In the genomic region with DNA sequence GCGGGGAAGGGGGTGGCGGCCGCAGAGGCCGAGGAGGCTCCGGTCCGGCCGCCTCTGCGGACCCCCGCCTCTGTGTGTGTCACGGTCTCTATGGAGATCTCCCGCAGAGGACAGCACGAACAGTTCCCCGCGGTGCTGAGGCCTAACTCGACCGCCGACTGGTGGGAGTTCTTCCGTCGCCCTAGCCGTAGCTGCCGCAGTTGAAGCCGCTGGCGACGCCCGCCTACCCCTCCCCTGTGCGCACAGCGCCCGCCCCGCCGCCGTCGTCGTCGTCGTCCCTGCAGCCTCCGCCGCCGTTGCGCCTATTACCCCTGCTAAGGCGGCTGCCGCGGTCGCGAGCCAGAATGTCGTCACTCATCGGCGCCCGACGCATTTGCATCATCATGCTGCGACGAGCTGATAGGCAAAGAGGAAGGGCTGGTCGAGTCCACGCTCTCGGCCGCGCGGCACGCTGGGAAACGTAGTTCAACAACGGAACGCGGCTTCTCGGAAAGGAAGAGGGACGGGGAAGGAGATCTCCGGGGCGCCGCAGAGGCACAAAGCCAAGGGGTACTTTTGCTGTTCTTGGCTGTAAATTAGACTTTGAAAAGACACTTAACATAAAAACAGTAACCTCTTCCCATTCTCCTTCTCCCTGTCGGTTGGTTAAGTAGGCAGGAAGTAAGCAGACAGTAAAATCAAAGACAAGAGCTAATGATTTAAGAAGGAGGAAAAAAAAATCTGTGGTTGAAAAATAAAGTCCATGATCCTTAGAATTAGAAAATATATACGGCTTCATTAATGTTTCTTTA, we compare ENCODE assay signal across 1 cellular context.
TF ChIP-seq lines count a peak whose summit lies in the region.

A gene (minus strand): TSS at position 346 of the 791 bp plus-strand sequence. CDS start 538 bp downstream, outside the sequence.

TF ChIP-seq in GM12878, 131 proteins besides CTCF, POLR2A, EP300 and RAD21 (continued from another document):
- TF ChIP-seq, protein P1, sequence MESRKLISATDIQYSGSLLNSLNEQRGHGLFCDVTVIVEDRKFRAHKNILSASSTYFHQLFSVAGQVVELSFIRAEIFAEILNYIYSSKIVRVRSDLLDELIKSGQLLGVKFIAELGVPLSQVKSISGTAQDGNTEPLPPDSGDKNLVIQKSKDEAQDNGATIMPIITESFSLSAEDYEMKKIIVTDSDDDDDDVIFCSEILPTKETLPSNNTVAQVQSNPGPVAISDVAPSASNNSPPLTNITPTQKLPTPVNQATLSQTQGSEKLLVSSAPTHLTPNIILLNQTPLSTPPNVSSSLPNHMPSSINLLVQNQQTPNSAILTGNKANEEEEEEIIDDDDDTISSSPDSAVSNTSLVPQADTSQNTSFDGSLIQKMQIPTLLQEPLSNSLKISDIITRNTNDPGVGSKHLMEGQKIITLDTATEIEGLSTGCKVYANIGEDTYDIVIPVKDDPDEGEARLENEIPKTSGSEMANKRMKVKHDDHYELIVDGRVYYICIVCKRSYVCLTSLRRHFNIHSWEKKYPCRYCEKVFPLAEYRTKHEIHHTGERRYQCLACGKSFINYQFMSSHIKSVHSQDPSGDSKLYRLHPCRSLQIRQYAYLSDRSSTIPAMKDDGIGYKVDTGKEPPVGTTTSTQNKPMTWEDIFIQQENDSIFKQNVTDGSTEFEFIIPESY (IDR thresholded peaks at IDR 0.05), result no peak
- TF ChIP-seq RELA (IDR thresholded peaks at IDR 0.05; ENCODE audit: borderline replicate concordance, partially characterized antibody) (peak; percentile 82), IRF4 (IDR thresholded peaks at IDR 0.05; ENCODE audit: low read depth, low read length) (peak; percentile 78), STAT3 (IDR thresholded peaks at IDR 0.05; ENCODE audit: low read depth, low read length) (no peak), SP1 (IDR thresholded peaks at IDR 0.05; ENCODE audit: low read depth, low read length) (peak; percentile 76), SUPT20H (IDR thresholded peaks at IDR 0.05; ENCODE audit: borderline replicate concordance, control insufficient read depth, low read depth, low read length) (no peak), EGR1 (IDR thresholded peaks at IDR 0.05; ENCODE audit: borderline replicate concordance in 1 of 2, low read depth in 2 of 2, low read length in 2 of 2) (peak; percentile 30 to 51; a peak in 2 of 3 replicates), NR2C2 (IDR thresholded peaks at IDR 0.05; ENCODE audit: borderline replicate concordance, control insufficient read depth, insufficient read length, low read depth) (no peak)
- TF ChIP-seq, protein P2, sequence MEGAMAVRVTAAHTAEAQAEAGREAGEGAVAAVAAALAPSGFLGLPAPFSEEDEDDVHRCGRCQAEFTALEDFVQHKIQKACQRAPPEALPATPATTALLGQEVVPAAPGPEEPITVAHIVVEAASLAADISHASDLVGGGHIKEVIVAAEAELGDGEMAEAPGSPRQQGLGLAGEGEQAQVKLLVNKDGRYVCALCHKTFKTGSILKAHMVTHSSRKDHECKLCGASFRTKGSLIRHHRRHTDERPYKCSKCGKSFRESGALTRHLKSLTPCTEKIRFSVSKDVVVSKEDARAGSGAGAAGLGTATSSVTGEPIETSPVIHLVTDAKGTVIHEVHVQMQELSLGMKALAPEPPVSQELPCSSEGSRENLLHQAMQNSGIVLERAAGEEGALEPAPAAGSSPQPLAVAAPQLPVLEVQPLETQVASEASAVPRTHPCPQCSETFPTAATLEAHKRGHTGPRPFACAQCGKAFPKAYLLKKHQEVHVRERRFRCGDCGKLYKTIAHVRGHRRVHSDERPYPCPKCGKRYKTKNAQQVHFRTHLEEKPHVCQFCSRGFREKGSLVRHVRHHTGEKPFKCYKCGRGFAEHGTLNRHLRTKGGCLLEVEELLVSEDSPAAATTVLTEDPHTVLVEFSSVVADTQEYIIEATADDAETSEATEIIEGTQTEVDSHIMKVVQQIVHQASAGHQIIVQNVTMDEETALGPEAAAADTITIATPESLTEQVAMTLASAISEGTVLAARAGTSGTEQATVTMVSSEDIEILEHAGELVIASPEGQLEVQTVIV (IDR thresholded peaks at IDR 0.05; ENCODE audit: borderline replicate concordance, partially characterized antibody), result peak; percentile 59
